Comparison of ENCODE assay signal across 14 cellular contexts in the genomic region with DNA sequence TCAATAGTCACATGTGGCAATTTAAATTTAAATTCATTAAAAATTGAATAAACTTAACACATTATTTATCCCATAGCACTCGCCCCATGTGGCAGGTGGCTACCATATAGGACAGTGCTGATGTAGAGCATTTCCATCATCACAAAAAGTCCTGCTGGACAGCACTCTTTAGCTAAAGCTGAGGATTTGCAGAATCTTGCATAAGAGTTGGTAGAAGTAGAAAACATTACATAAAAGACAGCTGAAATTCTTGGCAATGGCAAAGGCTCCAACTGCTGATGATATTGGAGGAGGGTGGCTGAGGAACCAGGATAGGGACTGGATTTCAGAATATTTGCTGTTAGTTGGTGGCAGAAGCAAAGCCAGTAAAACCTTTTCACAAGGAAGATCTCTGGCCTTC.
DNase-seq lines count a peak whose midpoint lies in the region; ATAC-seq and TF ChIP-seq lines count a peak whose summit lies in the region.
"Had no signal": no experiment of that assay in that cellular context is flagged by ENCODE, and none has a peak within 500 bp of the region (broad histone marks: within the 10 kb centered on the region; RNA-seq: fewer than 3 reads in every experiment).

No MANE protein-coding gene starts in this region.

- H3K4me1 Mint-ChIP-seq in activated CD4-positive, alpha-beta T cell treated with anti-CD3 and anti-CD28 coated beads, Interleukin-2, amount 10 ng/mL, durations not matched to agents 7 days and 5 days: peaks cover 63% of the 10 kb centered on the region
- H3K4me1 Mint-ChIP-seq in natural killer cell treated with Interleukin-12 subunit alpha and Interleukin-12 subunit beta and Interleukin-15 and Interleukin-18, amount 100 ng/mL, for 72 hours (ENCODE audit: low read depth in 2 of 2): peaks cover 42 to 70% of the 10 kb centered on the region in 2 donors

- H3K27ac Mint-ChIP-seq in activated CD4-positive, alpha-beta T cell treated with anti-CD3 and anti-CD28 coated beads, Interleukin-2, amount 10 ng/mL, durations not matched to agents 7 days and 5 days: peak overlapping the region; percentile 1
- peak overlapping the region; percentile 89 to 94 for H3K27ac Mint-ChIP-seq in natural killer cell treated with Interleukin-12 subunit alpha and Interleukin-12 subunit beta and Interleukin-15 and Interleukin-18, amount 100 ng/mL, for 72 hours

- H3K4me3 Mint-ChIP-seq in activated CD4-positive, alpha-beta T cell treated with anti-CD3 and anti-CD28 coated beads, Interleukin-2, amount 10 ng/mL, durations not matched to agents 7 days and 5 days: no peak overlapping the region
- peak overlapping the region; percentile 64 for H3K4me3 Mint-ChIP-seq in natural killer cell treated with Interleukin-12 subunit alpha and Interleukin-12 subunit beta and Interleukin-15 and Interleukin-18, amount 100 ng/mL, for 72 hours
- H3K4me3 Mint-ChIP-seq: CD4-positive, alpha-beta T cell had no signal

- TF ChIP-seq RAD21 in Ishikawa (IDR thresholded peaks at IDR 0.05; ENCODE audit: low read depth): no peak

- no peak for ATAC-seq in natural killer cell treated with Interleukin-12 subunit alpha and Interleukin-12 subunit beta and Interleukin-15 and Interleukin-18, amount 100 ng/mL, for 72 hours

- H3K36me3 Mint-ChIP-seq in activated CD4-positive, alpha-beta T cell treated with anti-CD3 and anti-CD28 coated beads, Interleukin-2, amount 10 ng/mL, durations not matched to agents 7 days and 5 days (ENCODE audit: low read depth): peaks cover 6% of the 10 kb centered on the region
- peaks cover 18% of the 10 kb centered on the region for H3K36me3 Mint-ChIP-seq in natural killer cell treated with Interleukin-12 subunit alpha and Interleukin-12 subunit beta and Interleukin-15 and Interleukin-18, amount 100 ng/mL, for 72 hours

- POLR2A ChIA-PET in activated CD4-positive, alpha-beta T cell treated with anti-CD3 and anti-CD28 coated beads, Interleukin-2, amount 10 ng/mL, durations not matched to agents 7 days and 5 days (lab: Charles Lee): no interaction called here

- peaks cover 6% of the 10 kb centered on the region for H3K9me3 Mint-ChIP-seq in activated CD4-positive, alpha-beta T cell treated with anti-CD3 and anti-CD28 coated beads, Interleukin-2, amount 10 ng/mL, durations not matched to agents 7 days and 5 days
- H3K9me3 Mint-ChIP-seq in natural killer cell treated with Interleukin-12 subunit alpha and Interleukin-12 subunit beta and Interleukin-15 and Interleukin-18, amount 100 ng/mL, for 72 hours: peaks cover 4% of the 10 kb centered on the region
- H3K9me3 Mint-ChIP-seq: CD4-positive, alpha-beta T cell had no signal

- DNase-seq in activated CD4-positive, alpha-beta T cell treated with anti-CD3 and anti-CD28 coated beads, Interleukin-2, amount 10 ng/mL, durations not matched to agents 7 days and 5 days: no peak
- DNase-seq in activated CD4-positive, alpha-beta T cell treated with anti-CD3 and anti-CD28 coated beads, Interleukin-2, amount 50 U/mL, for 48 hours: no peak
- DNase-seq in Ammon's horn (ENCODE audit: low spot score): peak; percentile 13
- DNase-seq in natural killer cell treated with Interleukin-12 subunit alpha and Interleukin-12 subunit beta and Interleukin-15 and Interleukin-18, amount 100 ng/mL, for 72 hours (ENCODE audit: low spot score): no peak
- no peak for DNase-seq in DMS79 (lab: John Stamatoyannopoulos, UW)
- no peak for DNase-seq in HCEC 1CT
- DNase-seq: ACHN; Caco-2; CD4-positive, alpha-beta T cell; GDM1; GOT3; H7; IMR-90 had no signal

- no peaks in the 10 kb centered on the region for H3K27me3 Mint-ChIP-seq in activated CD4-positive, alpha-beta T cell treated with anti-CD3 and anti-CD28 coated beads, Interleukin-2, amount 10 ng/mL, durations not matched to agents 7 days and 5 days
- H3K27me3 Mint-ChIP-seq in natural killer cell treated with Interleukin-12 subunit alpha and Interleukin-12 subunit beta and Interleukin-15 and Interleukin-18, amount 100 ng/mL, for 72 hours: no peaks in the 10 kb centered on the region
- H3K27me3 Mint-ChIP-seq: CD4-positive, alpha-beta T cell had no signal

- CTCF ChIA-PET in activated CD4-positive, alpha-beta T cell treated with anti-CD3 and anti-CD28 coated beads, Interleukin-2, amount 10 ng/mL, durations not matched to agents 7 days and 5 days (lab: Charles Lee): interaction anchor here (0.9 to 5.3 kb wide), 6 partner anchors 8 to 60 kb away, joined by 3 to 36 read pairs (median 4); no protein-coding TSS in a partner anchor

- no peak for TF ChIP-seq EP300 in Ishikawa (IDR thresholded peaks at IDR 0.05; ENCODE audit: borderline replicate concordance)

TF ChIP-seq in Ishikawa, 13 proteins besides CTCF, POLR2A, EP300 and RAD21:
- TF ChIP-seq, protein P1, sequence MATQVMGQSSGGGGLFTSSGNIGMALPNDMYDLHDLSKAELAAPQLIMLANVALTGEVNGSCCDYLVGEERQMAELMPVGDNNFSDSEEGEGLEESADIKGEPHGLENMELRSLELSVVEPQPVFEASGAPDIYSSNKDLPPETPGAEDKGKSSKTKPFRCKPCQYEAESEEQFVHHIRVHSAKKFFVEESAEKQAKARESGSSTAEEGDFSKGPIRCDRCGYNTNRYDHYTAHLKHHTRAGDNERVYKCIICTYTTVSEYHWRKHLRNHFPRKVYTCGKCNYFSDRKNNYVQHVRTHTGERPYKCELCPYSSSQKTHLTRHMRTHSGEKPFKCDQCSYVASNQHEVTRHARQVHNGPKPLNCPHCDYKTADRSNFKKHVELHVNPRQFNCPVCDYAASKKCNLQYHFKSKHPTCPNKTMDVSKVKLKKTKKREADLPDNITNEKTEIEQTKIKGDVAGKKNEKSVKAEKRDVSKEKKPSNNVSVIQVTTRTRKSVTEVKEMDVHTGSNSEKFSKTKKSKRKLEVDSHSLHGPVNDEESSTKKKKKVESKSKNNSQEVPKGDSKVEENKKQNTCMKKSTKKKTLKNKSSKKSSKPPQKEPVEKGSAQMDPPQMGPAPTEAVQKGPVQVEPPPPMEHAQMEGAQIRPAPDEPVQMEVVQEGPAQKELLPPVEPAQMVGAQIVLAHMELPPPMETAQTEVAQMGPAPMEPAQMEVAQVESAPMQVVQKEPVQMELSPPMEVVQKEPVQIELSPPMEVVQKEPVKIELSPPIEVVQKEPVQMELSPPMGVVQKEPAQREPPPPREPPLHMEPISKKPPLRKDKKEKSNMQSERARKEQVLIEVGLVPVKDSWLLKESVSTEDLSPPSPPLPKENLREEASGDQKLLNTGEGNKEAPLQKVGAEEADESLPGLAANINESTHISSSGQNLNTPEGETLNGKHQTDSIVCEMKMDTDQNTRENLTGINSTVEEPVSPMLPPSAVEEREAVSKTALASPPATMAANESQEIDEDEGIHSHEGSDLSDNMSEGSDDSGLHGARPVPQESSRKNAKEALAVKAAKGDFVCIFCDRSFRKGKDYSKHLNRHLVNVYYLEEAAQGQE (IDR thresholded peaks at IDR 0.05; ENCODE audit: low read depth): peak; percentile 45; the same call in 1 of the 2 replicates
- TF ChIP-seq, protein P2, sequence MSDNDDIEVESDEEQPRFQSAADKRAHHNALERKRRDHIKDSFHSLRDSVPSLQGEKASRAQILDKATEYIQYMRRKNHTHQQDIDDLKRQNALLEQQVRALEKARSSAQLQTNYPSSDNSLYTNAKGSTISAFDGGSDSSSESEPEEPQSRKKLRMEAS (IDR thresholded peaks at IDR 0.05): no peak
